In genomic region chr15:63945005-63945788, GRCh38 we compare ENCODE assay signal across 8 cellular contexts.
DNase-seq lines count a peak whose midpoint lies in the region; ATAC-seq and TF ChIP-seq lines count a peak whose summit lies in the region.

No MANE protein-coding gene starts in this region.

- H3K4me1 Mint-ChIP-seq in activated T-helper 17 cell treated with anti-CD3 and anti-CD28 coated beads, Interleukin-2, amount 50 U/mL, for 72 hours, result peaks cover 5% of the 10 kb centered on the region

- TF ChIP-seq CTCF in RWPE1 (conservative IDR thresholded peaks at IDR 0.05; ENCODE audit: low read depth) (peak; percentile 98), thyroid gland (IDR thresholded peaks at IDR 0.05) (peak; percentile 69 to 95 (median 80))

- ATAC-seq in HG03175 (IDR thresholded peaks at IDR 0.05; ENCODE audit: unreplicated experiment), result peak; percentile 60
- peak; percentile 93 for ATAC-seq in activated T-helper 17 cell treated with anti-CD3 and anti-CD28 coated beads, Interleukin-2, amount 50 U/mL, for 72 hours (replicated peaks)
- ATAC-seq in HG03196 (IDR thresholded peaks at IDR 0.05; ENCODE audit: unreplicated experiment), result no peak

- peak overlapping the region; percentile 75 for H3K27ac Mint-ChIP-seq in activated T-helper 17 cell treated with anti-CD3 and anti-CD28 coated beads, Interleukin-2, amount 50 U/mL, for 72 hours

- peak overlapping the region; percentile 7 for H3K4me3 Mint-ChIP-seq in activated T-helper 17 cell treated with anti-CD3 and anti-CD28 coated beads, Interleukin-2, amount 50 U/mL, for 72 hours

- H3K36me3 ChIP-seq in thyroid gland, result no peaks in the 10 kb centered on the region

- H3K9me3 Mint-ChIP-seq in activated T-helper 17 cell treated with anti-CD3 and anti-CD28 coated beads, Interleukin-2, amount 50 U/mL, for 72 hours, result no peaks in the 10 kb centered on the region

- POLR2A ChIA-PET in RWPE1 (lab: Yijun Ruan, JAX; ENCODE audit: low non-redundant PET), result no interaction called here

- CTCF ChIA-PET in RWPE1 (lab: Yijun Ruan, JAX), result interaction anchor here (0.5 to 4.2 kb wide), 38 partner anchors 9 to 796 kb away, joined by 3 to 56 read pairs (median 5); partner anchors contain the start of gene DAPK2

- intact Hi-C loops in thyroid gland (cut with DNase I), result loop anchor here (10.0 kb wide), 1 partner anchor 50 kb away; no protein-coding TSS in a partner anchor

- peaks cover 39 to 63% of the 10 kb centered on the region in 2 donors for H3K4me1 ChIP-seq in thyroid gland

- WGBS in thyroid gland, 2 donors, result 56 to 58% methylated on average over 8 of the region's 8 CpGs

- H3K27ac ChIP-seq in RWPE1 (peak overlapping the region; percentile 70), thyroid gland (peak overlapping the region; percentile 69 to 98 (median 90))

- DNase-seq in COR-L47 (lab: John Stamatoyannopoulos, UW), result peak; percentile 33
- peak; percentile 83 for DNase-seq in RWPE1 (ENCODE audit: low spot score)
- peak; percentile 10 for DNase-seq in fibroblast of the conjunctiva (ENCODE audit: low read depth)
- peak in 43 of 56 donors; percentile 7 to 78 (median 31) for DNase-seq in nucleus accumbens (lab: John Stamatoyannopoulos, UW)
- peak; percentile 70 to 80 for DNase-seq in thyroid gland

- H3K4me3 ChIP-seq in thyroid gland (replicated peaks in 1 of 3), result no peak overlapping the region

- TF ChIP-seq POLR2A in thyroid gland (IDR thresholded peaks at IDR 0.05), result no peak

- no peaks in the 10 kb centered on the region for H3K27me3 Mint-ChIP-seq in activated T-helper 17 cell treated with anti-CD3 and anti-CD28 coated beads, Interleukin-2, amount 50 U/mL, for 72 hours

- H3K36me3 Mint-ChIP-seq in activated T-helper 17 cell treated with anti-CD3 and anti-CD28 coated beads, Interleukin-2, amount 50 U/mL, for 72 hours (ENCODE audit: low read depth), result no peaks in the 10 kb centered on the region

- H3K9me3 ChIP-seq in thyroid gland, result no peaks in the 10 kb centered on the region

- H3K27me3 ChIP-seq in thyroid gland, result no peaks in the 10 kb centered on the region

Comparison
In these comparisons a context has a peak if more than half of its experiments do, and no peak if none do; other contexts are left out.
1. DNase-seq: peak in every context shown above with its lines; median percentile 83 in RWPE1; 75 in thyroid gland; 33 in COR-L47; 31 in nucleus accumbens; 10 in fibroblast of the conjunctiva.